ENCODE assay signal across 17 cellular contexts in genomic region chr7:36357054-36357453, GRCh38. TPM values are rescaled to one million over a fixed set of nuclear protein-coding genes. Genes with fewer than 3 reads are reported as not detected.
DNase-seq lines count a peak whose midpoint lies in the region; ATAC-seq, FAIRE-seq and TF ChIP-seq lines count a peak whose summit lies in the region.
"Had no signal": no experiment of that assay in that cellular context is flagged by ENCODE, and none has a peak within 500 bp of the region (broad histone marks: within the 10 kb centered on the region; RNA-seq: fewer than 3 reads in every experiment).

No MANE protein-coding gene starts in this region.

- H3K9me3 ChIP-seq in pancreas (no peaks in the 10 kb centered on the region), SJCRH30 (replicated peaks) (no peaks in the 10 kb centered on the region), heart left ventricle (no peaks in the 10 kb centered on the region)
- H3K9me3 ChIP-seq: BLaER1 treated with 17β-estradiol and CSF1 and Interleukin-3, amounts not matched to agents 10 nM and 100 nM had no signal

- H3K27ac ChIP-seq in dorsolateral prefrontal cortex (peak overlapping the region in 42 of 59 donors; percentile 0 to 79 (median 54)), pancreas (no peak overlapping the region), temporal lobe (ENCODE audit: low read depth, low read length) (peak overlapping the region; percentile 7), SJCRH30 (no peak overlapping the region), heart left ventricle (no peak overlapping the region)
- H3K27ac ChIP-seq: BLaER1 treated with 17β-estradiol and CSF1 and Interleukin-3, amounts not matched to agents 10 nM and 100 nM had no signal

- peaks cover 6 to 10% (median 7%) of the 10 kb centered on the region in 3 donors for H3K4me1 ChIP-seq in pancreas
- no peaks in the 10 kb centered on the region for H3K4me1 ChIP-seq in SJCRH30
- H3K4me1 ChIP-seq in heart left ventricle: peaks cover 0 to 5% (median 0%) of the 10 kb centered on the region in 12 donors
- H3K4me1 ChIP-seq: BLaER1 treated with 17β-estradiol and CSF1 and Interleukin-3, amounts not matched to agents 10 nM and 100 nM had no signal

- DNase-seq in Ammon's horn (ENCODE audit: low spot score) (peak; percentile 9), dorsolateral prefrontal cortex (no peak), pancreas (no peak), frontal cortex (ENCODE audit: low spot score in 2 of 2) (no peak), SJCRH30 (no peak), heart left ventricle (no peak)
- DNase-seq: 8988T; Calu3; CD8-positive, alpha-beta T cell; DMS79 treated with DMSO at 0.1 percent for 48 hours; GF-D8; H9 had no signal

- peak overlapping the region in 1 of 59 donors; percentile 6 for H3K4me3 ChIP-seq in dorsolateral prefrontal cortex
- H3K4me3 ChIP-seq in pancreas: no peak overlapping the region
- H3K4me3 ChIP-seq in SJCRH30: no peak overlapping the region
- H3K4me3 ChIP-seq in heart left ventricle: no peak overlapping the region
- H3K4me3 ChIP-seq: BLaER1 treated with 17β-estradiol and CSF1 and Interleukin-3, amounts not matched to agents 10 nM and 100 nM had no signal

- TF ChIP-seq POLR2A in heart left ventricle (IDR thresholded peaks at IDR 0.05): no peak

- peak in 3 of 4 donors; percentile 48 to 79 (median 75) for ATAC-seq in pancreas
- ATAC-seq in heart left ventricle: no peak
- ATAC-seq: CD8-positive, alpha-beta T cell; HepG2 had no signal

- TF ChIP-seq CTCF in dorsolateral prefrontal cortex (IDR thresholded peaks at IDR 0.05 in 54 of 56, conservative IDR thresholded peaks at IDR 0.05 in 2 of 56; ENCODE audit: low read depth in 1 of 56, partially characterized antibody in 56 of 56) (no peak), pancreas (IDR thresholded peaks at IDR 0.05) (no peak), heart left ventricle (IDR thresholded peaks at IDR 0.05) (no peak)

- H3K27me3 ChIP-seq in dorsolateral prefrontal cortex (no peaks in the 10 kb centered on the region), pancreas (no peaks in the 10 kb centered on the region), SJCRH30 (no peaks in the 10 kb centered on the region), heart left ventricle (no peaks in the 10 kb centered on the region)
- H3K27me3 ChIP-seq: BLaER1 treated with 17β-estradiol and CSF1 and Interleukin-3, amounts not matched to agents 10 nM and 100 nM had no signal

- H3K36me3 ChIP-seq in pancreas (no peaks in the 10 kb centered on the region), SJCRH30 (no peaks in the 10 kb centered on the region), heart left ventricle (no peaks in the 10 kb centered on the region)
- H3K36me3 ChIP-seq: BLaER1 treated with 17β-estradiol and CSF1 and Interleukin-3, amounts not matched to agents 10 nM and 100 nM had no signal

- FAIRE-seq in pancreas (lab: Jason Lieb, UNC) (no peak), frontal cortex (lab: Jason Lieb, UNC) (no peak)
- FAIRE-seq: GM19239, H1, HepG2 had no signal

- intact Hi-C loops in dorsolateral prefrontal cortex (cut with DNase I): no loop called here
- intact Hi-C loops in pancreas (cut with DNase I): no loop called here
- intact Hi-C loops in heart left ventricle (cut with DNase I): no loop called here

- 54 to 59% methylated on average over 3 of the region's 3 CpGs for WGBS in pancreas, 2 donors
- WGBS in heart left ventricle, 4 donors: 80 to 89% (median 84%) methylated on average over 3 of the region's 3 CpGs

RNA-seq across cellular contexts. Expression of gene ANLN, which starts 32.6 kb away (rescaled TPM):
- total RNA-seq in dorsolateral prefrontal cortex: 100 to 1,000 TPM in 72 of 120 experiments, 10 to 100 TPM in 48; 26.6 to 509 (median 114) TPM
- total RNA-seq in pancreas: 1 to 10 TPM in 2 of 6 donors, under 1 TPM in 4; 0.09 to 2.3 (median 0.59) TPM
- polyA plus RNA-seq in pancreas: under 1 TPM; 0.02 to 0.19 TPM
- 12.8 TPM for total RNA-seq in temporal lobe
- 9.4 TPM for total RNA-seq in frontal cortex
- 195 and 215 TPM in 2 replicates for total RNA-seq in SJCRH30 (2014; rRNA removed; shearing (Covaris generic))
- total RNA-seq in heart left ventricle: 10 to 100 TPM in 1 of 9 donors, 1 to 10 TPM in 6, under 1 TPM in 2; 0.83 to 30.7 (median 1.5) TPM
- polyA plus RNA-seq in heart left ventricle: under 1 TPM; 0.08 to 0.62 TPM

Comparison
In these comparisons a context has a peak if more than half of its experiments do, and no peak if none do; other contexts are left out.
1. H3K27ac ChIP-seq: peak in dorsolateral prefrontal cortex (42 of 59) and temporal lobe (single experiment); none in pancreas (0 of 4), SJCRH30 (single experiment) and heart left ventricle (0 of 12).
2. ATAC-seq: peak in pancreas (3 of 4); none in heart left ventricle (0 of 4).